Comparison of ENCODE assay signal across 9 cellular contexts in the genomic region with DNA sequence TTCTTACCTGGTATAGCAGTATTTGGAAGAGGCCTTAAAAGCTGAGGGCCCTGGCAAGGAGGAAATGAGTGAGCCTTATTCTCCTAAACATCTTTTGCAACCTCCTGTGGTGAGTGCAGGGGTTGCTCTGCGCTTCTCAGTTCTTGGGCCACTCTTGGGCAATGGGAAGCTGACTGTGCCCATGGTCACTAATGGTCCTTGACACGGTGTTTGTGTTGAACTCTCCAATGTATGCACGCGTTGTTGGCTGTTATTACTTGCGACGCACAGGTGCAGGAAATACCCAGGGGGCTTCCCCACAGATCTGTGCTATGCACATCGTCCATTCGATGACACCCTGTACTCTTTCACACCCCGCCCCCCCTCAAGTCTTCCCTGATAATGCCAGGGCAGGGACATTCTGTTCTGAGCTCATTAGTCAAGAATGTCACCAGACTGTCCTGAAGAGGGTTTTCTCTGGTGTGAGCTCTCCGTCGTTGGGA.
DNase-seq lines count a peak whose midpoint lies in the region; ATAC-seq, FAIRE-seq and TF ChIP-seq lines count a peak whose summit lies in the region.
"Had no signal": no experiment of that assay in that cellular context is flagged by ENCODE, and none has a peak within 500 bp of the region (broad histone marks: within the 10 kb centered on the region; RNA-seq: fewer than 3 reads in every experiment).

No MANE protein-coding gene starts in this region.

- H3K27ac ChIP-seq in HL-60 (replicated peaks) (no peak overlapping the region), transverse colon (no peak overlapping the region), pancreas (no peak overlapping the region)
- no peak overlapping the region for H3K27ac ChIP-seq in naive thymus-derived CD4-positive, alpha-beta T cell (ENCODE audit: low read depth, low read length)

- in situ Hi-C loops in transverse colon (cut with MboI; ENCODE audit: low pct_ligation_motif_present in 1 of 4, low pct_unique_long_range_greater_than_20kb in 1 of 4, low sequenced_read_pairs in 3 of 4): no loop called here

- peaks cover 4 to 28% (median 17%) of the 10 kb centered on the region in 5 donors for H3K27me3 Mint-ChIP-seq in naive thymus-derived CD4-positive, alpha-beta T cell

- TF ChIP-seq EP300 in transverse colon (IDR thresholded peaks at IDR 0.05; ENCODE audit: low read depth): no peak

- intact Hi-C loops in naive thymus-derived CD4-positive, alpha-beta T cell (cut with micrococcal nuclease): no loop called here
- intact Hi-C loops in posterior cingulate gyrus (cut with DNase I) (no loop called here), transverse colon (cut with DNase I; ENCODE audit: low total_unique reads) (no loop called here), pancreas (cut with DNase I) (no loop called here)

- no peaks in the 10 kb centered on the region for H3K4me1 Mint-ChIP-seq in naive thymus-derived CD4-positive, alpha-beta T cell

- TF ChIP-seq POLR2A in GM18526 (IDR thresholded peaks at IDR 0.05; ENCODE audit: extremely low read depth, insufficient read length): peak; percentile 31
- no peak for TF ChIP-seq POLR2A in transverse colon (IDR thresholded peaks at IDR 0.05)

- ATAC-seq in GM21825 (IDR thresholded peaks at IDR 0.05; ENCODE audit: unreplicated experiment) (peak; percentile 56), pancreas (no peak)
- peak; percentile 83 for ATAC-seq in naive thymus-derived CD4-positive, alpha-beta T cell

- no peaks in the 10 kb centered on the region for H3K36me3 Mint-ChIP-seq in naive thymus-derived CD4-positive, alpha-beta T cell

- DNase-seq in HL-60 (ENCODE audit: low read depth in 1 of 2, low spot score in 1 of 2) (peak; percentile 14 to 71), posterior cingulate gyrus (no peak), transverse colon (no peak), NCI-H526 (lab: John Stamatoyannopoulos, UW) (no peak), pancreas (no peak)
- no peak for DNase-seq in naive thymus-derived CD4-positive, alpha-beta T cell
- DNase-seq: NCI-H446 treated with DMSO at 0.1 percent for 48 hours had no signal

- no peaks in the 10 kb centered on the region for H3K36me3 ChIP-seq in naive thymus-derived CD4-positive, alpha-beta T cell (ENCODE audit: control insufficient read depth in 2 of 3, insufficient read depth in 3 of 3, low read length in 3 of 3)
- H3K36me3 ChIP-seq in transverse colon: no peaks in the 10 kb centered on the region
- no peaks in the 10 kb centered on the region for H3K36me3 ChIP-seq in pancreas

- POLR2A ChIA-PET in naive thymus-derived CD4-positive, alpha-beta T cell (lab: Charles Lee): no interaction called here

- no peak for TF ChIP-seq CTCF in HL-60 (IDR thresholded peaks at IDR 0.05; ENCODE audit: insufficient read depth, low read length)
- TF ChIP-seq CTCF in transverse colon (IDR thresholded peaks at IDR 0.05): no peak
- no peak for TF ChIP-seq CTCF in pancreas (IDR thresholded peaks at IDR 0.05)

- H3K27me3 ChIP-seq in HL-60 (ENCODE audit: insufficient read depth, poor library complexity, severe bottlenecking): no peaks in the 10 kb centered on the region
- no peaks in the 10 kb centered on the region for H3K27me3 ChIP-seq in naive thymus-derived CD4-positive, alpha-beta T cell (ENCODE audit: control insufficient read depth in 2 of 2, insufficient read depth in 2 of 2, low read length in 2 of 2)
- no peaks in the 10 kb centered on the region for H3K27me3 ChIP-seq in transverse colon
- no peaks in the 10 kb centered on the region for H3K27me3 ChIP-seq in pancreas

- 83% methylated on average over 11 of the region's 11 CpGs; no CpG with 5 or more reads in 1 of the 2 donors for whole genome bisulfite sequencing in transverse colon (ENCODE audit: low coverage in 1 of 2), 2 donors
- WGBS in pancreas, 2 donors: 90% methylated on average over 11 of the region's 11 CpGs

- CTCF ChIA-PET in naive thymus-derived CD4-positive, alpha-beta T cell (lab: Charles Lee): no interaction called here

- no peaks in the 10 kb centered on the region for H3K4me1 ChIP-seq in naive thymus-derived CD4-positive, alpha-beta T cell (ENCODE audit: control insufficient read depth in 2 of 2, insufficient read depth in 2 of 2, low read length in 2 of 2)
- H3K4me1 ChIP-seq in transverse colon: peaks cover 0 to 54% (median 16%) of the 10 kb centered on the region in 4 donors
- H3K4me1 ChIP-seq in pancreas: peaks cover 9 to 29% (median 20%) of the 10 kb centered on the region in 3 donors

- no peak for FAIRE-seq in pancreas (lab: Jason Lieb, UNC)

- no peaks in the 10 kb centered on the region for H3K9me3 ChIP-seq in naive thymus-derived CD4-positive, alpha-beta T cell (ENCODE audit: control insufficient read depth in 2 of 3, low read length in 3 of 3)
- H3K9me3 ChIP-seq in transverse colon (no peaks in the 10 kb centered on the region), pancreas (no peaks in the 10 kb centered on the region)

- no peak overlapping the region for H3K4me3 ChIP-seq in HL-60 (replicated peaks; ENCODE audit: insufficient read depth, low read length)
- H3K4me3 ChIP-seq in naive thymus-derived CD4-positive, alpha-beta T cell (ENCODE audit: low read length): no peak overlapping the region
- no peak overlapping the region for H3K4me3 ChIP-seq in transverse colon
- no peak overlapping the region for H3K4me3 ChIP-seq in pancreas

- peaks cover 0 to 2% (median 0%) of the 10 kb centered on the region in 11 donors for H3K9me3 Mint-ChIP-seq in naive thymus-derived CD4-positive, alpha-beta T cell

- no peak overlapping the region for H3K4me3 Mint-ChIP-seq in naive thymus-derived CD4-positive, alpha-beta T cell

- no peak overlapping the region for H3K27ac Mint-ChIP-seq in naive thymus-derived CD4-positive, alpha-beta T cell

Comparison
In these comparisons a context has a peak if more than half of its experiments do, and no peak if none do; other contexts are left out.
1. ATAC-seq: peak in GM21825 (single experiment) and naive thymus-derived CD4-positive, alpha-beta T cell (single experiment); none in pancreas (0 of 4).
2. DNase-seq: peak in HL-60 (2 of 2); none in naive thymus-derived CD4-positive, alpha-beta T cell (0 of 9), posterior cingulate gyrus (0 of 10), transverse colon (single experiment), NCI-H526 (0 of 2) and pancreas (0 of 6).